ENCODE assay signal across 24 cellular contexts in the genomic region with DNA sequence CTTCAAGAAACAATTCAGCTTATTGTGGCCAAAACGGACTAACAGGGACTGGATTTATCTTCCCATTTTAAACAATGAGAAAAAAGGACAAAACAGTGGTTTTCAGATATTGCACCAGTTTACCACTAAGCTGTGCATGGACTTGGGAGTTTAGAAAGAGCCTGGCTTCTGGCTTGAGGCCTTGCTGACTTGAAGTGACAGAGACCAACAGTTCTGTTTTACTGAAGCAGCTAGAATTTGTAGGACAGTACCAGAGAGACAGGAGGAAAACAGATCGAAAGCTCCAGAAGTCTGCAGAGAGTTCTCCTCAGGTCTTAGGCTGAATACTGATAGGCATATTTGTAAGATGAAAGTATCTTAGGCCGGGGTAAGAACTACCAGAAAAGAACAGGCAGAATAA. TPM values are rescaled to one million over a fixed set of nuclear protein-coding genes. Genes with fewer than 3 reads are reported as not detected.
DNase-seq lines count a peak whose midpoint lies in the region; ATAC-seq, FAIRE-seq and TF ChIP-seq lines count a peak whose summit lies in the region.
"Had no signal": no experiment of that assay in that cellular context is flagged by ENCODE, and none has a peak within 500 bp of the region (broad histone marks: within the 10 kb centered on the region; RNA-seq: fewer than 3 reads in every experiment).

No MANE protein-coding gene starts in this region.

- H4K20me1 ChIP-seq in MM.1S (ENCODE audit: insufficient read depth, low read length) (no peaks in the 10 kb centered on the region), OCI-LY7 (ENCODE audit: insufficient read depth, low read length) (no peaks in the 10 kb centered on the region), K562 (replicated peaks; ENCODE audit: control insufficient read depth, insufficient read depth, low read length) (0 out of 2 replicates have a peak, but pooled peaks cover 3% of the 10 kb centered on the region)

- H3K27me3 ChIP-seq in MM.1S (replicated peaks; ENCODE audit: insufficient read depth, low read length) (no peaks in the 10 kb centered on the region), K562 (ENCODE audit: control insufficient read depth in 2 of 2, insufficient read depth in 2 of 2, low read length in 2 of 2) (peaks cover 0 to 10% of the 10 kb centered on the region in 2 experiments; a peak in 3 of 5 replicates)

- TF ChIP-seq RAD21 in K562 (CRISPR knock-in tag; conservative IDR thresholded peaks at IDR 0.05 in 1 of 2, IDR thresholded peaks at IDR 0.05 in 1 of 2) = no peak

- BruUV-seq in OCI-LY7 (replicated peaks; lab: Mats Ljungman, UMichigan) = no TSS peak
- no TSS peak for BruUV-seq in K562 (replicated peaks; lab: Mats Ljungman, UMichigan)

- H3K9me1 ChIP-seq in K562 (ENCODE audit: control insufficient read depth, insufficient read depth, low read length) = no peaks in the 10 kb centered on the region

- no peaks in the 10 kb centered on the region for H3K36me3 ChIP-seq in MM.1S (replicated peaks; ENCODE audit: insufficient read depth, low read length)
- no peaks in the 10 kb centered on the region for H3K36me3 ChIP-seq in OCI-LY7 (ENCODE audit: insufficient read depth, low read length)
- H3K36me3 ChIP-seq in K562 (ENCODE audit: control insufficient read depth, insufficient read depth, low read length) = no peaks in the 10 kb centered on the region
- H3K36me3 ChIP-seq: BE2C had no signal

- no peak overlapping the region for H2AFZ ChIP-seq in MM.1S (ENCODE audit: low read length)
- no peak overlapping the region for H2AFZ ChIP-seq in OCI-LY7 (ENCODE audit: low read length)
- H2AFZ ChIP-seq in K562 (ENCODE audit: low read depth, low read length) = no peak overlapping the region

- H3F3A ChIP-seq in MM.1S (ENCODE audit: insufficient read depth, low read length) = no peaks in the 10 kb centered on the region

- CTCF ChIA-PET in OCI-LY7 (lab: Charles Lee; ENCODE audit: unreplicated experiment) = no interaction called here
- CTCF ChIA-PET in K562 (lab: Yijun Ruan, JAX; ENCODE audit: low intra/inter-chr PET ratio) = no interaction called here

- peak; percentile 22 for TF ChIP-seq CTCF in MM.1S (IDR thresholded peaks at IDR 0.05; ENCODE audit: low read length)
- peak; percentile 43; the same call in 1 of the 2 replicates for TF ChIP-seq CTCF in OCI-LY7 (conservative IDR thresholded peaks at IDR 0.05; ENCODE audit: low read length)
- TF ChIP-seq CTCF in K562 (IDR thresholded peaks at IDR 0.05 in 2 of 3, conservative IDR thresholded peaks at IDR 0.05 in 1 of 3; ENCODE audit: insufficient read depth in 2 of 3, low read depth in 1 of 3, low read length in 3 of 3) = no peak

- DNase-seq in GM18507 (ENCODE audit: extremely low spot score, insufficient read length, low read depth) = no peak
- DNase-seq in MM.1S = no peak
- DNase-seq in OCI-LY7 (ENCODE audit: low spot score) = no peak
- DNase-seq in K562 (ENCODE audit: extremely low read depth in 1 of 4, low spot score in 3 of 4) = no peak
- DNase-seq in T-helper 2 cell = no peak
- no peak for DNase-seq in DMS79 treated with DMSO at 0.1 percent for 48 hours (lab: John Stamatoyannopoulos, UW)
- no peak for DNase-seq in NCI-H1436 treated with DMSO at 0.1 percent for 48 hours (lab: John Stamatoyannopoulos, UW)
- DNase-seq: 8988T; BE2C; C1 segment of cervical spinal cord; CD4-positive, CD25-positive, alpha-beta regulatory T cell; CD8-positive, alpha-beta memory T cell; COR-L47; DMS 273 treated with DMSO at 0.1 percent for 48 hours; DMS53; GOT3; H7; HFFc6 had no signal

- H3K9ac ChIP-seq in MM.1S (ENCODE audit: low read length) (no peak overlapping the region), K562 (ENCODE audit: insufficient read depth in 1 of 2, low read depth in 2 of 2, low read length in 2 of 2) (no peak overlapping the region)

- no peaks in the 10 kb centered on the region for H3K79me2 ChIP-seq in MM.1S (ENCODE audit: low read length)
- no peaks in the 10 kb centered on the region for H3K79me2 ChIP-seq in OCI-LY7 (ENCODE audit: insufficient read depth, low read depth, low read length)
- H3K79me2 ChIP-seq in K562 (ENCODE audit: control insufficient read depth, insufficient read depth, low read length) = no peaks in the 10 kb centered on the region

- in situ Hi-C loops in K562 (cut with MboI) = no loop called here

- H3K9me2 ChIP-seq in MM.1S (replicated peaks; ENCODE audit: insufficient read depth, low read length) (no peaks in the 10 kb centered on the region), OCI-LY7 (ENCODE audit: insufficient read depth, low read length) (no peaks in the 10 kb centered on the region)

- no peak for TF ChIP-seq EP300 in K562 (IDR thresholded peaks at IDR 0.05; ENCODE audit: low read length)

- intact Hi-C loops in OCI-LY7 (cut with micrococcal nuclease; ENCODE audit: unreplicated experiment) = loop anchor here (5.0 kb wide), 1 partner anchor 285 kb away; no protein-coding TSS in a partner anchor
- intact Hi-C loops in K562 (cut with micrococcal nuclease) = loop anchor here (5.0 kb wide), 1 partner anchor 370 kb away; no protein-coding TSS in a partner anchor

- H3K27ac ChIP-seq in MM.1S (ENCODE audit: low read length) (no peak overlapping the region), OCI-LY7 (ENCODE audit: low read depth, low read length, poor library complexity, severe bottlenecking) (no peak overlapping the region), K562 (ENCODE audit: extremely low read depth, low read depth, low read length) (no peak overlapping the region)

- 2% methylated on average over 3 of the region's 3 CpGs for WGBS in K562 (ENCODE audit: insufficient coverage, low coverage, missing lambda C conversion rate)

- H3K9me3 ChIP-seq in MM.1S (replicated peaks; ENCODE audit: insufficient read depth, low read length) (no peaks in the 10 kb centered on the region), OCI-LY7 (ENCODE audit: low read length) (no peaks in the 10 kb centered on the region; the same call in 1 of the 2 replicates), K562 (replicated peaks; ENCODE audit: control insufficient read depth, insufficient read depth, low read depth, low read length) (no peaks in the 10 kb centered on the region)
- H3K9me3 ChIP-seq: BE2C had no signal

- H3K4me2 ChIP-seq in MM.1S (ENCODE audit: low read depth, low read length) = no peak overlapping the region
- H3K4me2 ChIP-seq in OCI-LY7 (ENCODE audit: low read length) = no peak overlapping the region
- no peak overlapping the region for H3K4me2 ChIP-seq in K562 (ENCODE audit: insufficient read depth, low read length)

- no peak for TF ChIP-seq POLR2A in K562 (conservative IDR thresholded peaks at IDR 0.05)

- POLR2A ChIA-PET in OCI-LY7 (lab: Charles Lee) = interaction anchor here (0.6 to 1.4 kb wide), 5 partner anchors 13 to 292 kb away, joined by 3 to 5 read pairs (median 3); no protein-coding TSS in a partner anchor
- POLR2A ChIA-PET in K562 (lab: Yijun Ruan, JAX) = interaction anchor here (0.6 to 1.5 kb wide), 2 partner anchors 13 to 738 kb away, joined by 3 to 6 read pairs; no protein-coding TSS in a partner anchor

- ATAC-seq in K562 = no peak
- no peak for ATAC-seq in HG03139 (IDR thresholded peaks at IDR 0.05; ENCODE audit: unreplicated experiment)
- ATAC-seq: HCT116, HepG2 had no signal

- H3K4me1 ChIP-seq in MM.1S (ENCODE audit: low read length) (peaks cover 10% of the 10 kb centered on the region), OCI-LY7 (ENCODE audit: insufficient read depth, low read length, poor library complexity, severe bottlenecking) (peaks cover 47% of the 10 kb centered on the region), K562 (replicated peaks in 1 of 2; ENCODE audit: control insufficient read depth in 2 of 2, insufficient read depth in 2 of 2, low read length in 2 of 2) (no peaks in the 10 kb centered on the region)
- H3K4me1 ChIP-seq: BE2C had no signal

- FAIRE-seq in GM18507 (lab: Jason Lieb, UNC) (peak; percentile 51), K562 (lab: Jason Lieb, UNC) (peak; percentile 32)
- FAIRE-seq: G401.6, GM12891, HepG2 had no signal

- no peak overlapping the region for H3K4me3 ChIP-seq in MM.1S (ENCODE audit: low read length)
- H3K4me3 ChIP-seq in OCI-LY7 (ENCODE audit: low read depth, low read length, poor library complexity, severe bottlenecking) = no peak overlapping the region
- H3K4me3 ChIP-seq in K562 = no peak overlapping the region

RNA-seq across cellular contexts. Expression of gene FCRL4, which starts 20.5 kb away (rescaled TPM):
- not detected in 2 replicates for total RNA-seq in OCI-LY7 (2014; rRNA removed; shearing (Covaris generic))
- total RNA-seq in OCI-LY7 (2022) = not detected in 2 replicates
- total RNA-seq in K562 (2011; cell fraction: chromatin; rRNA removed; ENCODE audit: low replicate concordance) = not detected in 2 replicates
- total RNA-seq in K562 (2011; cell fraction: nucleolus; rRNA removed) = not detected in 2 replicates
- total RNA-seq in K562 (2011; cell fraction: nucleoplasm; rRNA removed) = not detected in 2 replicates
- total RNA-seq in K562 (2014; rRNA removed) = not detected in 2 replicates
- total RNA-seq in K562 (2014; rRNA removed; fragmentation: Illumina TruSeq; extraction: Trizol) = not detected in 2 replicates
- not detected in 2 replicates for total RNA-seq in K562 (2015; rRNA removed; fragmentation: Illumina TruSeq; extraction: Trizol)
- not detected in 2 replicates for total RNA-seq in K562 (2021)
- polyA plus RNA-seq in K562 (2011; rRNA removed) = not detected in 2 replicates
- polyA plus RNA-seq in K562 (2011; cell fraction: cytosol; rRNA removed) = not detected in 2 replicates
- polyA plus RNA-seq in K562 (2011; cell fraction: nucleus; rRNA removed) = not detected in 2 replicates
- polyA plus RNA-seq in K562 (2012) = not detected in 2 replicates
- not detected in 2 replicates for polyA plus RNA-seq in K562 (2014; fragmentation: Illumina TruSeq; extraction: Trizol)
- polyA plus RNA-seq in K562 (2014; fragmentation: Nextera tagmentation; extraction: Ambion mirVana) = not detected
- polyA plus RNA-seq in K562 (2014; rRNA removed) = not detected in 2 replicates
- polyA minus RNA-seq in K562 (2011; rRNA and poly(A)+ RNA removed) = not detected in 2 replicates
- polyA minus RNA-seq in K562 (2011; cell fraction: cytosol; rRNA and poly(A)+ RNA removed) = not detected in 2 replicates
- not detected in 2 replicates for polyA minus RNA-seq in K562 (2011; cell fraction: nucleus; rRNA and poly(A)+ RNA removed)
- total RNA-seq: A673; CD4-positive, CD25-positive, alpha-beta regulatory T cell; CD8-positive, alpha-beta memory T cell; H7; HepG2; HFFc6 had no signal
- polyA plus RNA-seq: CD4-positive, CD25-positive, alpha-beta regulatory T cell; CD8-positive, alpha-beta memory T cell; HepG2 had no signal

RNA-seq across cellular contexts. Expression of gene FCRL5, which starts 25.1 kb away (rescaled TPM):
- 64.6 and 73.5 TPM in 2 replicates for total RNA-seq in OCI-LY7 (2014; rRNA removed; shearing (Covaris generic))
- total RNA-seq in OCI-LY7 (2022) (44.8 and 57.4 TPM in 2 replicates), K562 (2014; rRNA removed) (not detected in 2 replicates), K562 (2014; rRNA removed; fragmentation: Illumina TruSeq; extraction: Trizol) (not detected in 2 replicates), K562 (2015; rRNA removed; fragmentation: Illumina TruSeq; extraction: Trizol) (not detected in 2 replicates), K562 (2021) (not detected in 2 replicates)
- not detected in 2 replicates for total RNA-seq in K562 (2011; cell fraction: chromatin; rRNA removed; ENCODE audit: low replicate concordance)
- not detected in 2 replicates for total RNA-seq in K562 (2011; cell fraction: nucleolus; rRNA removed)
- total RNA-seq in K562 (2011; cell fraction: nucleoplasm; rRNA removed) = not detected in 2 replicates
- polyA plus RNA-seq in K562 (2011; rRNA removed) (not detected in 2 replicates), K562 (2014; fragmentation: Illumina TruSeq; extraction: Trizol) (not detected in 2 replicates), K562 (2014; fragmentation: Nextera tagmentation; extraction: Ambion mirVana) (not detected), K562 (2014; rRNA removed) (not detected in 2 replicates)
- not detected in 2 replicates for polyA plus RNA-seq in K562 (2011; cell fraction: cytosol; rRNA removed)
- polyA plus RNA-seq in K562 (2011; cell fraction: nucleus; rRNA removed) = not detected in 2 replicates
- not detected in 2 replicates for polyA plus RNA-seq in K562 (2012)
- polyA minus RNA-seq in K562 (2011; rRNA and poly(A)+ RNA removed) = not detected in 2 replicates
- not detected in 2 replicates for polyA minus RNA-seq in K562 (2011; cell fraction: cytosol; rRNA and poly(A)+ RNA removed)
- not detected in 2 replicates for polyA minus RNA-seq in K562 (2011; cell fraction: nucleus; rRNA and poly(A)+ RNA removed)
- total RNA-seq: A673; CD8-positive, alpha-beta memory T cell; HepG2; HFFc6 had no signal
- polyA plus RNA-seq: CD4-positive, CD25-positive, alpha-beta regulatory T cell; CD8-positive, alpha-beta memory T cell; HepG2 had no signal

Comparison
In these comparisons a context has a peak if more than half of its experiments do, and no peak if none do; other contexts are left out.
1. CTCF ChIP-seq: peak in MM.1S (single experiment) and OCI-LY7 (single experiment); none in K562 (0 of 3).
2. RNA of gene FCRL5, which starts 25.1 kb away (total RNA-seq): 44.8 to 73.5 TPM in OCI-LY7; not detected in K562; every median in the first group is over 10 times any median in the second.